ENCODE assay signal across 1 cellular context in genomic region chrX:74550295-74550802, GRCh38.
TF ChIP-seq lines count a peak whose summit lies in the region.

No MANE protein-coding gene starts in this region.

TF ChIP-seq in HepG2, 621 proteins besides CTCF, POLR2A, EP300 and RAD21 (continued from another document):
- 0 out of 2 replicates have a peak, but pooled peaks have one; percentile 25 for TF ChIP-seq ZNF280B (CRISPR knock-in tag; IDR thresholded peaks at IDR 0.05; ENCODE audit: borderline replicate concordance)
- no peak for TF ChIP-seq MIER2 (CRISPR knock-in tag; IDR thresholded peaks at IDR 0.05)
- TF ChIP-seq ZKSCAN1 (IDR thresholded peaks at IDR 0.05; ENCODE audit: low read length) = no peak
- peak; percentile 38; the same call in 1 of the 2 replicates for TF ChIP-seq POGZ (CRISPR knock-in tag; IDR thresholded peaks at IDR 0.05)
- peak; percentile 34; the same call in 1 of the 2 replicates for TF ChIP-seq KDM5B (CRISPR knock-in tag; IDR thresholded peaks at IDR 0.05; ENCODE audit: borderline replicate concordance)
- TF ChIP-seq SATB2 (CRISPR knock-in tag; IDR thresholded peaks at IDR 0.05) = no peak
